13 cellular contexts compared by ENCODE assay signal in the genomic region with DNA sequence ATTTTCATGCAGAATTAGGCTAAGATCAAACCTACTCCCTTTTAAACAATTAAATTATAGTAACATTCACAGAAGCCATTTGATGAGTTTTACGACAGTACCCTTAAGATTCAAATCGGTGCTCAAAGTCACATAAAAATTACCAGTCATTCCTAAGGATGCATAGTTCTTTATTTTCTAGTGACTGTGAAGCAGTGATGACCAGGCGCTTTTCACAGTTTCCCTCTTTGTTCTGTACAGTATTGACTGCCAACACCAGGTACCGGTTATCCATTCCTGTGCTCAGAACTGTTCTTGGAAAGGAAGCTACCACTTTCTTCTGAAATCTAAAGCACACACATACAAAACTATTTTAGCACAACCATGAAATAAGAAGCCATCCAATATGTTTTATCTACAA. TPM values are rescaled to one million over a fixed set of nuclear protein-coding genes. Genes with fewer than 3 reads are reported as not detected.
DNase-seq lines count a peak whose midpoint lies in the region; ATAC-seq and TF ChIP-seq lines count a peak whose summit lies in the region.
"Had no signal": no experiment of that assay in that cellular context is flagged by ENCODE, and none has a peak within 500 bp of the region (broad histone marks: within the 10 kb centered on the region; RNA-seq: fewer than 3 reads in every experiment).

No MANE protein-coding gene starts in this region.

- H3K27ac ChIP-seq in DND-41 (ENCODE audit: low read length) (peak overlapping the region; percentile 94; the same call in 1 of the 2 replicates), HUES48 (ENCODE audit: low read depth, low read length) (no peak overlapping the region), neural cell (ENCODE audit: low read length) (no peak overlapping the region), Peyer's patch (no peak overlapping the region)
- H3K27ac ChIP-seq: left ventricle myocardium inferior had no signal

- H2AFZ ChIP-seq in DND-41 (ENCODE audit: low read depth, low read length) (no peak overlapping the region), neural cell (ENCODE audit: low read depth, low read length) (no peak overlapping the region)

- peaks cover 46% of the 10 kb centered on the region for H3K36me3 ChIP-seq in DND-41 (ENCODE audit: insufficient read depth, low read length)
- peaks cover 47% of the 10 kb centered on the region for H3K36me3 ChIP-seq in HUES48 (ENCODE audit: control insufficient read depth, insufficient read depth, low read length)
- H3K36me3 ChIP-seq in neural cell (ENCODE audit: insufficient read depth, low read length), result no peaks in the 10 kb centered on the region
- no peaks in the 10 kb centered on the region for H3K36me3 ChIP-seq in Peyer's patch
- H3K36me3 ChIP-seq: left ventricle myocardium inferior had no signal

- peak overlapping the region; percentile 97 for H3K4me3 Mint-ChIP-seq in activated T-helper 2 cell treated with anti-CD3 and anti-CD28 coated beads, Interferon-gamma antibody, Interleukin-2, Interleukin-4, amounts not matched to agents 10 μg/mL and 5 μg/mL and 100 μg/mL, durations not matched to agents 14 hours and 24 hours and 36 hours (ENCODE audit: low read depth)
- H3K4me3 Mint-ChIP-seq: dendritic cell treated with granulocyte-macrophage colony-stimulating factor and Interleukin-4, amounts not matched to agents 40 ng/mL and 50 ng/mL, for 4 days had no signal

- TF ChIP-seq EP300 in neural cell (conservative IDR thresholded peaks at IDR 0.05; ENCODE audit: poor library complexity, severe bottlenecking), result no peak

- TF ChIP-seq POLR2A in Peyer's patch (IDR thresholded peaks at IDR 0.05), result no peak

- ATAC-seq in DND-41 (ENCODE audit: insufficient read depth, low read depth), result no peak
- no peak for ATAC-seq in Right ventricle myocardium superior (ENCODE audit: poor library complexity)

- peaks cover 26% of the 10 kb centered on the region for H3K4me1 Mint-ChIP-seq in activated T-helper 2 cell treated with anti-CD3 and anti-CD28 coated beads, Interferon-gamma antibody, Interleukin-2, Interleukin-4, amounts not matched to agents 10 μg/mL and 5 μg/mL and 100 μg/mL, durations not matched to agents 14 hours and 24 hours and 36 hours (ENCODE audit: low read depth)

- H3K27ac Mint-ChIP-seq in activated T-helper 2 cell treated with anti-CD3 and anti-CD28 coated beads, Interferon-gamma antibody, Interleukin-2, Interleukin-4, amounts not matched to agents 10 μg/mL and 5 μg/mL and 100 μg/mL, durations not matched to agents 14 hours and 24 hours and 36 hours, result no peak overlapping the region
- H3K27ac Mint-ChIP-seq: dendritic cell treated with granulocyte-macrophage colony-stimulating factor and Interleukin-4, amounts not matched to agents 40 ng/mL and 50 ng/mL, for 4 days had no signal

- peak overlapping the region; percentile 79 for H3K4me2 ChIP-seq in DND-41 (ENCODE audit: insufficient read depth, low read length)
- no peak overlapping the region for H3K4me2 ChIP-seq in neural cell (ENCODE audit: low read length)

- H3K79me2 ChIP-seq in DND-41 (ENCODE audit: insufficient read depth, low read length) (peaks cover 64% of the 10 kb centered on the region), neural cell (replicated peaks; ENCODE audit: insufficient read depth, low read length) (peaks cover 23% of the 10 kb centered on the region)

- TF ChIP-seq CTCF in DND-41 (IDR thresholded peaks at IDR 0.05; ENCODE audit: borderline replicate concordance, extremely low read depth, low read length, poor library complexity, severe bottlenecking), result no peak
- no peak for TF ChIP-seq CTCF in neural cell (IDR thresholded peaks at IDR 0.05; ENCODE audit: poor library complexity, severe bottlenecking)
- TF ChIP-seq CTCF in Peyer's patch (IDR thresholded peaks at IDR 0.05), result no peak

- peak overlapping the region; percentile 76 to 79; a peak in 3 of 4 replicates for H3K4me3 ChIP-seq in DND-41 (ENCODE audit: low read depth in 1 of 2, low read length in 2 of 2)
- peak overlapping the region; percentile 88 for H3K4me3 ChIP-seq in HUES48 (ENCODE audit: low read depth, low read length)
- peak overlapping the region; percentile 80 for H3K4me3 ChIP-seq in neural cell (ENCODE audit: low read length)
- no peak overlapping the region for H3K4me3 ChIP-seq in Peyer's patch
- H3K4me3 ChIP-seq: left ventricle myocardium inferior had no signal

- intact Hi-C loops in activated T-helper 2 cell treated with anti-CD3 and anti-CD28 coated beads, Interferon-gamma antibody, Interleukin-2, Interleukin-4, amounts not matched to agents 10 μg/mL and 5 μg/mL and 100 μg/mL, durations not matched to agents 14 hours and 24 hours and 36 hours (cut with micrococcal nuclease), result loop anchor here (5.0 kb wide), 3 partner anchors 138 to 432 kb away; partner anchors contain the start of genes CCAR1, DDX50, HNRNPH3 and PBLD
- intact Hi-C loops in Right ventricle myocardium superior (cut with DNase I), result no loop called here

- no peaks in the 10 kb centered on the region for H3K27me3 Mint-ChIP-seq in activated T-helper 2 cell treated with anti-CD3 and anti-CD28 coated beads, Interferon-gamma antibody, Interleukin-2, Interleukin-4, amounts not matched to agents 10 μg/mL and 5 μg/mL and 100 μg/mL, durations not matched to agents 14 hours and 24 hours and 36 hours (ENCODE audit: low read depth)
- H3K27me3 Mint-ChIP-seq: dendritic cell treated with granulocyte-macrophage colony-stimulating factor and Interleukin-4, amounts not matched to agents 40 ng/mL and 50 ng/mL, for 4 days had no signal

- H3K4me1 ChIP-seq in DND-41 (ENCODE audit: insufficient read depth, low read length), result peaks cover 21% of the 10 kb centered on the region
- H3K4me1 ChIP-seq in HUES48 (ENCODE audit: control insufficient read depth, insufficient read depth, low read length), result peaks cover 15% of the 10 kb centered on the region
- H3K4me1 ChIP-seq in Peyer's patch, result peaks cover 0 to 7% (median 0%) of the 10 kb centered on the region in 4 donors

- H3K9me2 ChIP-seq in neural cell (ENCODE audit: insufficient read depth, low read length), result no peaks in the 10 kb centered on the region

- H4K20me1 ChIP-seq in DND-41 (ENCODE audit: insufficient read depth, low read length) (peaks cover 2% of the 10 kb centered on the region; the same call in 1 of the 2 replicates), neural cell (ENCODE audit: insufficient read depth) (no peaks in the 10 kb centered on the region)

- no peaks in the 10 kb centered on the region for H3F3A ChIP-seq in neural cell (ENCODE audit: insufficient read depth, low read length, poor library complexity, severe bottlenecking)

- no peak for TF ChIP-seq RAD21 in neural cell (conservative IDR thresholded peaks at IDR 0.05)

- H3K9me3 ChIP-seq in DND-41 (ENCODE audit: insufficient read depth, low read length, severe bottlenecking) (no peaks in the 10 kb centered on the region), HUES48 (ENCODE audit: control insufficient read depth, insufficient read depth, low read length) (no peaks in the 10 kb centered on the region), neural cell (ENCODE audit: low read length) (no peaks in the 10 kb centered on the region), Peyer's patch (no peaks in the 10 kb centered on the region)
- H3K9me3 ChIP-seq: left ventricle myocardium inferior, MG63 had no signal

- no peaks in the 10 kb centered on the region for H3K27me3 ChIP-seq in DND-41 (ENCODE audit: insufficient read depth, low read length, poor library complexity)
- H3K27me3 ChIP-seq in HUES48 (ENCODE audit: control insufficient read depth, insufficient read depth, low read length), result no peaks in the 10 kb centered on the region
- H3K27me3 ChIP-seq in neural cell (ENCODE audit: insufficient read depth, low read depth, low read length), result no peaks in the 10 kb centered on the region
- no peaks in the 10 kb centered on the region for H3K27me3 ChIP-seq in Peyer's patch
- H3K27me3 ChIP-seq: MG63 had no signal

- H3K9me3 Mint-ChIP-seq in activated T-helper 2 cell treated with anti-CD3 and anti-CD28 coated beads, Interferon-gamma antibody, Interleukin-2, Interleukin-4, amounts not matched to agents 10 μg/mL and 5 μg/mL and 100 μg/mL, durations not matched to agents 14 hours and 24 hours and 36 hours, result no peaks in the 10 kb centered on the region
- H3K9me3 Mint-ChIP-seq: dendritic cell treated with granulocyte-macrophage colony-stimulating factor and Interleukin-4, amounts not matched to agents 40 ng/mL and 50 ng/mL, for 4 days had no signal

- DNase-seq in DND-41, result no peak
- DNase-seq in activated T-helper 2 cell treated with anti-CD3 and anti-CD28 coated beads, Interferon-gamma antibody, Interleukin-2, Interleukin-4, amounts not matched to agents 10 μg/mL and 5 μg/mL and 100 μg/mL, durations not matched to agents 14 hours and 24 hours and 36 hours (ENCODE audit: low spot score), result no peak
- DNase-seq in Peyer's patch, result no peak
- DNase-seq in Right ventricle myocardium superior, result no peak
- DNase-seq in EL, result no peak
- DNase-seq: activated naive CD4-positive, alpha-beta T cell; left ventricle myocardium inferior; MG63; NCI-H226; WERI-Rb-1 had no signal

- H3K36me3 Mint-ChIP-seq in activated T-helper 2 cell treated with anti-CD3 and anti-CD28 coated beads, Interferon-gamma antibody, Interleukin-2, Interleukin-4, amounts not matched to agents 10 μg/mL and 5 μg/mL and 100 μg/mL, durations not matched to agents 14 hours and 24 hours and 36 hours (ENCODE audit: low read depth), result peaks cover 50% of the 10 kb centered on the region

- H3K9ac ChIP-seq in DND-41 (ENCODE audit: low read depth, low read length) (peak overlapping the region; percentile 83), HUES48 (ENCODE audit: low read depth, low read length) (no peak overlapping the region), neural cell (ENCODE audit: low read length) (no peak overlapping the region)

TF ChIP-seq in neural cell, 6 proteins besides CTCF, POLR2A, EP300 and RAD21 (continues in another document):
- no peak for TF ChIP-seq EZH2 (IDR thresholded peaks at IDR 0.05; ENCODE audit: borderline replicate concordance, insufficient read depth, low read length, poor library complexity, severe bottlenecking)

RNA-seq across cellular contexts. Expression of gene DNA2, which starts 1.9 kb away (rescaled TPM):
- total RNA-seq in activated T-helper 2 cell treated with anti-CD3 and anti-CD28 coated beads, Interferon-gamma antibody, Interleukin-2, Interleukin-4, amounts not matched to agents 10 μg/mL and 5 μg/mL and 100 μg/mL, durations not matched to agents 14 hours and 24 hours and 36 hours, result 51.6 and 54.3 TPM in 2 replicates
- polyA plus RNA-seq in neural cell, result 14.0 and 15.2 TPM in 2 replicates
- 24.3 and 24.6 TPM in 2 replicates for polyA minus RNA-seq in neural cell
- total RNA-seq in Peyer's patch (10 to 100 TPM in 2 of 4 donors, 1 to 10 TPM in 2; 5.0 to 15.4 (median 10.0) TPM), Right ventricle myocardium superior (2.0 TPM)

RNA-seq across cellular contexts. Expression of gene SLC25A16, which starts 57.5 kb away (rescaled TPM):
- total RNA-seq in activated T-helper 2 cell treated with anti-CD3 and anti-CD28 coated beads, Interferon-gamma antibody, Interleukin-2, Interleukin-4, amounts not matched to agents 10 μg/mL and 5 μg/mL and 100 μg/mL, durations not matched to agents 14 hours and 24 hours and 36 hours, result 14.3 and 19.0 TPM in 2 replicates
- 9.9 and 10.1 TPM in 2 replicates for polyA plus RNA-seq in neural cell
- polyA minus RNA-seq in neural cell, result 30.9 and 42.7 TPM in 2 replicates
- total RNA-seq in Peyer's patch, result 100 to 1,000 TPM in 1 of 4 donors, 10 to 100 TPM in 3; 32.2 to 180 (median 40.0) TPM
- 10.5 TPM for total RNA-seq in Right ventricle myocardium superior

Comparison
In these comparisons a context has a peak if more than half of its experiments do, and no peak if none do; other contexts are left out.
1. H3K4me3 ChIP-seq: peak in DND-41 (2 of 2), HUES48 (single experiment) and neural cell (single experiment); none in Peyer's patch (0 of 4).